In genomic region chr3:129001101-129001816, GRCh38 we compare ENCODE assay signal across 1 cellular context.
TF ChIP-seq lines count a peak whose summit lies in the region.

Gene EFCC1, plus strand, starts transcription at chr3:129001304. Its CDS starts 325 bp downstream, at chr3:129001629.

TF ChIP-seq in HEK293, 187 proteins besides CTCF, POLR2A, EP300 and RAD21 (continued from another document):
- TF ChIP-seq ZBTB10 (tag by site-specific recombination; IDR thresholded peaks at IDR 0.05) (no peak), ZNF214 (tag by site-specific recombination; IDR thresholded peaks at IDR 0.05; ENCODE audit: borderline replicate concordance) (no peak), ZNF175 (tag by site-specific recombination; IDR thresholded peaks at IDR 0.05) (no peak), ZNF623 (tag by site-specific recombination; IDR thresholded peaks at IDR 0.05) (no peak), ZNF561 (tag by site-specific recombination; IDR thresholded peaks at IDR 0.05; ENCODE audit: borderline replicate concordance) (no peak), ZFHX2 (tag by site-specific recombination; conservative IDR thresholded peaks at IDR 0.05) (peak; percentile 74), GLIS2 (tag by site-specific recombination; IDR thresholded peaks at IDR 0.05) (peak; percentile 46; the same call in 1 of the 2 replicates), MZF1 (tag by site-specific recombination; IDR thresholded peaks at IDR 0.05; ENCODE audit: borderline replicate concordance) (no peak), ZIC2 (tag by site-specific recombination; IDR thresholded peaks at IDR 0.05) (no peak), ZNF488 (tag by site-specific recombination; IDR thresholded peaks at IDR 0.05) (no peak), EGR2 (tag by site-specific recombination; IDR thresholded peaks at IDR 0.05; ENCODE audit: low read depth) (peak; percentile 65), ZNF146 (tag by site-specific recombination; IDR thresholded peaks at IDR 0.05) (no peak), REST (tag by site-specific recombination; IDR thresholded peaks at IDR 0.05) (no peak), ZBTB20 (tag by site-specific recombination; IDR thresholded peaks at IDR 0.05) (no peak), INSM2 (tag by site-specific recombination; IDR thresholded peaks at IDR 0.05) (no peak)
